In the genomic region with DNA sequence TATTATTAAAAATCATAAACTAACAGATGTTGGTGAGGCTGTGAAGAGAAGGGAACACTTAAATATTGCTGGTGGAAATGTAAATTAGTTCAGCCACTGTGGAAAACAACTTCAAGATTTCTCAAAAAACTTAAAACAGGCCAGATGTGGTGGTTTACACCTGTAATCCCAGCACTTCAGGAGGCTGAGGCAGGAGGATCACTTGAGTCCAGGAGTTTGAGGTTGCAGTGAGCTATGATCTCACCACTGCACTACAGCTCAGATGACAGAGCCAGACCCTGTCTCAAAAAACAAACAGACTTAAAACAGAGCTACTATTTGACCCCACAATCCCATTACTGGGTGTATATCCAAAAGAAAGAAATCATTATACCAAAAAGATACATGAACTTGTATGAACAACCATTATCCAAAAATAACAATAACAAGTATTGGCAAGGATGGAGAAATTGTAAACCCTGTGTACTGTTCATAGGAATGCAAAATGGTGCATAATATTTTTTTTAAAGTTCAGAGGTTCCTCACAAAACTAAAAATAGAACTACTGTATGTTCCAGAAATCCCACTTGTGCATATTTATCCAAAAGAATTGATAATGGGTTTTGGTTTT, we compare ENCODE assay signal across 21 cellular contexts. TPM values are rescaled to one million over a fixed set of nuclear protein-coding genes. Genes with fewer than 3 reads are reported as not detected.
DNase-seq lines count a peak whose midpoint lies in the region; ATAC-seq and TF ChIP-seq lines count a peak whose summit lies in the region.
"Had no signal": no experiment of that assay in that cellular context is flagged by ENCODE, and none has a peak within 500 bp of the region (broad histone marks: within the 10 kb centered on the region; RNA-seq: fewer than 3 reads in every experiment).

No MANE protein-coding gene starts in this region.

- H3K9me3 ChIP-seq in T-helper 17 cell (ENCODE audit: control insufficient read depth, low read length, poor library complexity, severe bottlenecking) (peaks cover 2% of the 10 kb centered on the region), upper lobe of left lung (peaks cover 0 to 2% (median 0%) of the 10 kb centered on the region in 4 donors)
- no peaks in the 10 kb centered on the region for H3K9me3 ChIP-seq in naive thymus-derived CD4-positive, alpha-beta T cell (ENCODE audit: control insufficient read depth in 2 of 3, low read length in 3 of 3)
- H3K9me3 ChIP-seq: SJSA1 had no signal

- ATAC-seq in natural killer cell (no peak), T-helper 17 cell (no peak), upper lobe of left lung (ENCODE audit: low FRiP score in 2 of 2) (no peak)
- no peak for ATAC-seq in natural killer cell treated with Interleukin-12 subunit alpha and Interleukin-12 subunit beta and Interleukin-15 and Interleukin-18, amount 100 ng/mL, for 72 hours
- ATAC-seq in naive thymus-derived CD4-positive, alpha-beta T cell, result no peak
- ATAC-seq: PC-3 had no signal

- no peak for TF ChIP-seq CTCF in natural killer cell (IDR thresholded peaks at IDR 0.05)
- TF ChIP-seq CTCF in upper lobe of left lung (IDR thresholded peaks at IDR 0.05), result no peak

- peaks cover 72 to 78% of the 10 kb centered on the region in 2 donors for H3K4me1 Mint-ChIP-seq in natural killer cell
- H3K4me1 Mint-ChIP-seq in natural killer cell treated with Interleukin-12 subunit alpha and Interleukin-12 subunit beta and Interleukin-15 and Interleukin-18, amount 100 ng/mL, for 72 hours (ENCODE audit: low read depth in 2 of 2), result peaks cover 62 to 65% of the 10 kb centered on the region in 2 donors
- H3K4me1 Mint-ChIP-seq in T-helper 17 cell, result peaks cover 25% of the 10 kb centered on the region
- H3K4me1 Mint-ChIP-seq in naive thymus-derived CD4-positive, alpha-beta T cell, result peaks cover 41 to 90% (median 78%) of the 10 kb centered on the region in 7 donors
- peaks cover 58% of the 10 kb centered on the region for H3K4me1 Mint-ChIP-seq in activated T-helper 1 cell treated with anti-CD3 and anti-CD28 coated beads, Interleukin-12 subunit alpha, Interleukin-12 subunit beta, Interleukin-2, Interleukin-4 antibody, amounts not matched to agents 30 ng/mL and 10 ng/mL and 1 ng/mL, durations not matched to agents 14 hours and 24 hours and 36 hours (ENCODE audit: low read depth)

- H3K27me3 Mint-ChIP-seq in natural killer cell (ENCODE audit: low read depth in 2 of 2) (no peaks in the 10 kb centered on the region), T-helper 17 cell (no peaks in the 10 kb centered on the region)
- H3K27me3 Mint-ChIP-seq in natural killer cell treated with Interleukin-12 subunit alpha and Interleukin-12 subunit beta and Interleukin-15 and Interleukin-18, amount 100 ng/mL, for 72 hours, result no peaks in the 10 kb centered on the region
- H3K27me3 Mint-ChIP-seq in naive thymus-derived CD4-positive, alpha-beta T cell, result no peaks in the 10 kb centered on the region
- H3K27me3 Mint-ChIP-seq in activated T-helper 1 cell treated with anti-CD3 and anti-CD28 coated beads, Interleukin-12 subunit alpha, Interleukin-12 subunit beta, Interleukin-2, Interleukin-4 antibody, amounts not matched to agents 30 ng/mL and 10 ng/mL and 1 ng/mL, durations not matched to agents 14 hours and 24 hours and 36 hours (ENCODE audit: insufficient read depth), result no peaks in the 10 kb centered on the region

- no peak for DNase-seq in natural killer cell
- no peak for DNase-seq in natural killer cell treated with Interleukin-12 subunit alpha and Interleukin-12 subunit beta and Interleukin-15 and Interleukin-18, amount 100 ng/mL, for 72 hours (ENCODE audit: low spot score)
- no peak for DNase-seq in T-helper 17 cell
- DNase-seq in naive thymus-derived CD4-positive, alpha-beta T cell, result no peak
- no peak for DNase-seq in SW480 (ENCODE audit: low spot score)
- no peak for DNase-seq in upper lobe of left lung
- DNase-seq in mucosa of gallbladder (ENCODE audit: low spot score), result no peak
- no peak for DNase-seq in activated T-helper 1 cell treated with anti-CD3 and anti-CD28 coated beads, Interleukin-12 subunit alpha, Interleukin-12 subunit beta, Interleukin-2, Interleukin-4 antibody, amounts not matched to agents 30 ng/mL and 10 ng/mL and 1 ng/mL, durations not matched to agents 14 hours and 24 hours and 36 hours (ENCODE audit: low spot score)
- DNase-seq: 8988T, Calu3, DMS79, GDM1, KG1, NCI-H1092, NCI-H1694, NCI-H2107, NCI-H226, NCI-H69, PC-3 had no signal

- no peak for TF ChIP-seq POLR2A in upper lobe of left lung (IDR thresholded peaks at IDR 0.05)

- intact Hi-C loops in natural killer cell (cut with micrococcal nuclease), result no loop called here
- intact Hi-C loops in naive thymus-derived CD4-positive, alpha-beta T cell (cut with micrococcal nuclease), result no loop called here
- intact Hi-C loops in activated T-helper 1 cell treated with anti-CD3 and anti-CD28 coated beads, Interleukin-12 subunit alpha, Interleukin-12 subunit beta, Interleukin-2, Interleukin-4 antibody, amounts not matched to agents 30 ng/mL and 10 ng/mL and 1 ng/mL, durations not matched to agents 14 hours and 24 hours and 36 hours (cut with micrococcal nuclease), result no loop called here

- no peaks in the 10 kb centered on the region for H3K36me3 ChIP-seq in naive thymus-derived CD4-positive, alpha-beta T cell (ENCODE audit: control insufficient read depth in 2 of 3, insufficient read depth in 3 of 3, low read length in 3 of 3)
- no peaks in the 10 kb centered on the region for H3K36me3 ChIP-seq in upper lobe of left lung

- H3K36me3 Mint-ChIP-seq in natural killer cell, result no peaks in the 10 kb centered on the region
- H3K36me3 Mint-ChIP-seq in natural killer cell treated with Interleukin-12 subunit alpha and Interleukin-12 subunit beta and Interleukin-15 and Interleukin-18, amount 100 ng/mL, for 72 hours, result peaks cover 13% of the 10 kb centered on the region
- peaks cover 3% of the 10 kb centered on the region for H3K36me3 Mint-ChIP-seq in T-helper 17 cell (ENCODE audit: low read depth)
- H3K36me3 Mint-ChIP-seq in naive thymus-derived CD4-positive, alpha-beta T cell, result peaks cover 11 to 54% (median 50%) of the 10 kb centered on the region in 5 donors
- peaks cover 36% of the 10 kb centered on the region for H3K36me3 Mint-ChIP-seq in activated T-helper 1 cell treated with anti-CD3 and anti-CD28 coated beads, Interleukin-12 subunit alpha, Interleukin-12 subunit beta, Interleukin-2, Interleukin-4 antibody, amounts not matched to agents 30 ng/mL and 10 ng/mL and 1 ng/mL, durations not matched to agents 14 hours and 24 hours and 36 hours (ENCODE audit: low read depth)

- CTCF ChIA-PET in naive thymus-derived CD4-positive, alpha-beta T cell (lab: Charles Lee), result no interaction called here

- H3K27ac Mint-ChIP-seq in natural killer cell (peak overlapping the region; percentile 29 to 49), T-helper 17 cell (peak overlapping the region; percentile 2)
- peak overlapping the region in 1 of 2 donors; percentile 30 for H3K27ac Mint-ChIP-seq in natural killer cell treated with Interleukin-12 subunit alpha and Interleukin-12 subunit beta and Interleukin-15 and Interleukin-18, amount 100 ng/mL, for 72 hours
- H3K27ac Mint-ChIP-seq in naive thymus-derived CD4-positive, alpha-beta T cell, result peak overlapping the region in 7 of 9 donors; percentile 15 to 78 (median 28)
- no peak overlapping the region for H3K27ac Mint-ChIP-seq in activated T-helper 1 cell treated with anti-CD3 and anti-CD28 coated beads, Interleukin-12 subunit alpha, Interleukin-12 subunit beta, Interleukin-2, Interleukin-4 antibody, amounts not matched to agents 30 ng/mL and 10 ng/mL and 1 ng/mL, durations not matched to agents 14 hours and 24 hours and 36 hours

- H3K27ac ChIP-seq in naive thymus-derived CD4-positive, alpha-beta T cell (ENCODE audit: low read depth, low read length), result no peak overlapping the region
- H3K27ac ChIP-seq in upper lobe of left lung, result no peak overlapping the region
- H3K27ac ChIP-seq: BLaER1 treated with 17β-estradiol and CSF1 and Interleukin-3, amounts not matched to agents 10 nM and 100 nM; SJSA1 had no signal

- no peak for TF ChIP-seq EP300 in upper lobe of left lung (IDR thresholded peaks at IDR 0.05)

- no peak overlapping the region for H3K4me3 ChIP-seq in naive thymus-derived CD4-positive, alpha-beta T cell (ENCODE audit: low read length)
- no peak overlapping the region for H3K4me3 ChIP-seq in upper lobe of left lung
- H3K4me3 ChIP-seq: SJSA1 had no signal

- H3K27me3 ChIP-seq in naive thymus-derived CD4-positive, alpha-beta T cell (ENCODE audit: control insufficient read depth in 2 of 2, insufficient read depth in 2 of 2, low read length in 2 of 2), result no peaks in the 10 kb centered on the region
- H3K27me3 ChIP-seq in upper lobe of left lung, result no peaks in the 10 kb centered on the region
- H3K27me3 ChIP-seq: BLaER1 treated with 17β-estradiol and CSF1 and Interleukin-3, amounts not matched to agents 10 nM and 100 nM; SJSA1 had no signal

- no peaks in the 10 kb centered on the region for H3K9me3 Mint-ChIP-seq in natural killer cell
- H3K9me3 Mint-ChIP-seq in natural killer cell treated with Interleukin-12 subunit alpha and Interleukin-12 subunit beta and Interleukin-15 and Interleukin-18, amount 100 ng/mL, for 72 hours, result peaks cover 3% of the 10 kb centered on the region
- peaks cover 2 to 25% (median 21%) of the 10 kb centered on the region in 11 donors for H3K9me3 Mint-ChIP-seq in naive thymus-derived CD4-positive, alpha-beta T cell
- peaks cover 33% of the 10 kb centered on the region for H3K9me3 Mint-ChIP-seq in activated T-helper 1 cell treated with anti-CD3 and anti-CD28 coated beads, Interleukin-12 subunit alpha, Interleukin-12 subunit beta, Interleukin-2, Interleukin-4 antibody, amounts not matched to agents 30 ng/mL and 10 ng/mL and 1 ng/mL, durations not matched to agents 14 hours and 24 hours and 36 hours

- POLR2A ChIA-PET in naive thymus-derived CD4-positive, alpha-beta T cell (lab: Charles Lee), result no interaction called here

- peak overlapping the region; percentile 6 for H3K4me3 Mint-ChIP-seq in natural killer cell
- no peak overlapping the region for H3K4me3 Mint-ChIP-seq in natural killer cell treated with Interleukin-12 subunit alpha and Interleukin-12 subunit beta and Interleukin-15 and Interleukin-18, amount 100 ng/mL, for 72 hours
- H3K4me3 Mint-ChIP-seq in T-helper 17 cell, result no peak overlapping the region
- peak overlapping the region in 7 of 10 donors; percentile 13 to 59 (median 51) for H3K4me3 Mint-ChIP-seq in naive thymus-derived CD4-positive, alpha-beta T cell
- H3K4me3 Mint-ChIP-seq in activated T-helper 1 cell treated with anti-CD3 and anti-CD28 coated beads, Interleukin-12 subunit alpha, Interleukin-12 subunit beta, Interleukin-2, Interleukin-4 antibody, amounts not matched to agents 30 ng/mL and 10 ng/mL and 1 ng/mL, durations not matched to agents 14 hours and 24 hours and 36 hours, result no peak overlapping the region

- H3K4me1 ChIP-seq in naive thymus-derived CD4-positive, alpha-beta T cell (ENCODE audit: control insufficient read depth in 2 of 2, insufficient read depth in 2 of 2, low read length in 2 of 2), result peaks cover 0 to 16% of the 10 kb centered on the region in 2 donors
- peaks cover 0 to 10% (median 5%) of the 10 kb centered on the region in 4 donors for H3K4me1 ChIP-seq in upper lobe of left lung

RNA-seq across cellular contexts. Expression of a gene that starts 25.5 kb away (rescaled TPM):
- total RNA-seq in natural killer cell, result 10 to 100 TPM; 61.1 to 72.5 (median 62.8) TPM
- 10 to 100 TPM; 40.9 to 51.8 TPM for total RNA-seq in natural killer cell treated with Interleukin-12 subunit alpha and Interleukin-12 subunit beta and Interleukin-15 and Interleukin-18, amount 100 ng/mL, for 72 hours
- 10 to 100 TPM; 40.0 to 40.8 TPM for total RNA-seq in T-helper 17 cell
- total RNA-seq in naive thymus-derived CD4-positive, alpha-beta T cell, result 10 to 100 TPM; 36.3 to 69.6 (median 53.2) TPM
- 100 to 1,000 TPM in 1 of 2 donors, 10 to 100 TPM in 1; 90.4 to 101 TPM for polyA plus RNA-seq in naive thymus-derived CD4-positive, alpha-beta T cell
- total RNA-seq in upper lobe of left lung, result 10 to 100 TPM; 24.5 to 42.9 (median 32.8) TPM
- 50.4 TPM for total RNA-seq in mucosa of gallbladder
- total RNA-seq in activated T-helper 1 cell treated with anti-CD3 and anti-CD28 coated beads, Interleukin-12 subunit alpha, Interleukin-12 subunit beta, Interleukin-2, Interleukin-4 antibody, amounts not matched to agents 30 ng/mL and 10 ng/mL and 1 ng/mL, durations not matched to agents 14 hours and 24 hours and 36 hours, result 34.7 and 38.5 TPM in 2 replicates

Comparison
In these comparisons a context has a peak if more than half of its experiments do, and no peak if none do; other contexts are left out.
1. H3K4me3 Mint-ChIP-seq: peak in natural killer cell (single experiment) and naive thymus-derived CD4-positive, alpha-beta T cell (7 of 10); none in natural killer cell treated with Interleukin-12 subunit alpha and Interleukin-12 subunit beta and Interleukin-15 and Interleukin-18, amount 100 ng/mL, for 72 hours (single experiment), T-helper 17 cell (single experiment) and activated T-helper 1 cell treated with anti-CD3 and anti-CD28 coated beads, Interleukin-12 subunit alpha, Interleukin-12 subunit beta, Interleukin-2, Interleukin-4 antibody, amounts not matched to agents 30 ng/mL and 10 ng/mL and 1 ng/mL, durations not matched to agents 14 hours and 24 hours and 36 hours (single experiment).